Comparison of ENCODE assay signal across 11 cellular contexts in the genomic region with DNA sequence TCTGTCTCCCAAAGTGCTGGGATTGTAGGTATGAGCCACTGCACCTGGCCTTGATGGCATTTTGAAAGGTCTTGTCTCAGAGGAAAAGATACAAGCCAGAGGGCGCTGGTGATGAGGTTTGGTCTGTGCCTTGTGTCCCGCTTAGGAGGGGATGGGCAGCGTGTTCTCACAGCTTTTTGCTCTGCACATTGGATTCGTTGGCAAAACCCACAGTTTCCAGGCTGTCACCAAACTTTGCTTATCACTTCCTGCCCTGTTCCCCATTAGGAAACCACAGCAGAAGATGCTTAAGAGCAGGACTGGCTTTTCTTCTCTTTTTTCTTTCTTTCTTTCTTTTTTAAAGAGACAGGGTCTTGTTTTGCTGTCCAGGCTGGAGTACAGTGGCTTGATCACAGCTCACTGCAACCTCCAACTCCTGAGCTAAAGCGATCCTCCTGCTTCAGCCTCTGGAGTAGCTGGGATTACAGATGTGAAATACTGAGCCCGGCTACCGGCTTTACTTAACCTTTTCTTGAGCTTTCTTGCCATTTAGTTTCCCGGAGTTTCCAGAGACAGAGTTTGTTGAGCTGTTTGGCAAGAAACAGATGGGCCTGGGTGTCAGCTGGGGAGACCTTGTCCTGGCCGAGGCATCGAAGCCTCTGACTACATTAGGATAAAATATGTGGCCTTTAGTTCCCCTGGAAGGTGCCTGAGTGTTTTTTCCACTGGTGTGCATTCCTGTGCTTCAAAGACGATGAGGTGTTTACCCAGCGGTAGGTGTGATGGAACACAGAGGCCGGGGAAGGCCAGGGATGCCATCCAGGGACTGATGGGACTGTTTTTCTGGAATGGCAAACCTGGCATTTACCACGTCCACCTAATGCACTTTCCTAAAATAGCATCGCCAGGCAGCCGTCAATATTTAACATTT.
DNase-seq lines count a peak whose midpoint lies in the region; ATAC-seq and TF ChIP-seq lines count a peak whose summit lies in the region.
"Had no signal": no experiment of that assay in that cellular context is flagged by ENCODE, and none has a peak within 500 bp of the region (broad histone marks: within the 10 kb centered on the region; RNA-seq: fewer than 3 reads in every experiment).

No MANE protein-coding gene starts in this region.

- intact Hi-C loops in esophagus muscularis mucosa (cut with DNase I) (loop anchor here (5.0 to 10.0 kb wide), 2 partner anchors 60 to 207 kb away; a partner anchor contains a TSS), A673 (cut with micrococcal nuclease; ENCODE audit: unreplicated experiment) (no loop called here)

- CTCF ChIA-PET in A673 (lab: Charles Lee), result no interaction called here

- H3K9me3 ChIP-seq in esophagus muscularis mucosa (no peaks in the 10 kb centered on the region), A673 (ENCODE audit: low read depth, low read length, poor library complexity, severe bottlenecking) (no peaks in the 10 kb centered on the region)
- H3K9me3 ChIP-seq: BE2C had no signal

- TF ChIP-seq EP300 in esophagus muscularis mucosa (IDR thresholded peaks at IDR 0.05), result peak; percentile 97

- H3K36me3 Mint-ChIP-seq in stimulated activated naive CD8-positive, alpha-beta T cell treated with anti-CD3 and anti-CD28 coated beads, Interleukin-15, Interleukin-2, amounts not matched to agents 100 ng/mL and 50 ng/mL, for 24 hours (ENCODE audit: low read depth), result peaks cover 71% of the 10 kb centered on the region

- H3K4me3 ChIP-seq in esophagus muscularis mucosa, result peak overlapping the region in 1 of 4 donors; percentile 18
- H3K4me3 ChIP-seq in A673 (ENCODE audit: low read depth, low read length, poor library complexity, severe bottlenecking), result no peak overlapping the region

- no peaks in the 10 kb centered on the region for H3K27me3 Mint-ChIP-seq in stimulated activated naive CD8-positive, alpha-beta T cell treated with anti-CD3 and anti-CD28 coated beads, Interleukin-15, Interleukin-2, amounts not matched to agents 100 ng/mL and 50 ng/mL, for 24 hours

- POLR2A ChIA-PET in A673 (lab: Charles Lee; ENCODE audit: low non-redundant PET), result no interaction called here

- peak overlapping the region; percentile 55 for H3K27ac Mint-ChIP-seq in stimulated activated naive CD8-positive, alpha-beta T cell treated with anti-CD3 and anti-CD28 coated beads, Interleukin-15, Interleukin-2, amounts not matched to agents 100 ng/mL and 50 ng/mL, for 24 hours
- H3K27ac Mint-ChIP-seq: mesothelial cell of epicardium had no signal

- no TSS peak for BruUV-seq in A673 (replicated peaks; lab: Mats Ljungman, UMichigan)

- DNase-seq in activated T-cell treated with anti-CD3 and anti-CD28 coated beads for 24 hours (ENCODE audit: low read depth) (peak; percentile 2), RPMI7951 (ENCODE audit: low read depth) (peak; percentile 15), esophagus muscularis mucosa (ENCODE audit: extremely low spot score) (peak; percentile 93), A673 (ENCODE audit: low spot score) (no peak), DMS79 (lab: John Stamatoyannopoulos, UW) (no peak)
- DNase-seq in activated T-cell treated with anti-CD3 and anti-CD28 coated beads, Interleukin-2, amount 50 U/mL, for 48 hours, result no peak
- DNase-seq: BE2C had no signal

- no peaks in the 10 kb centered on the region for H3K27me3 ChIP-seq in esophagus muscularis mucosa
- no peaks in the 10 kb centered on the region for H3K27me3 ChIP-seq in A673 (replicated peaks; ENCODE audit: insufficient read depth, low read depth, low read length, poor library complexity)
- H3K27me3 ChIP-seq: BE2C had no signal

- H3K9me3 Mint-ChIP-seq in stimulated activated naive CD8-positive, alpha-beta T cell treated with anti-CD3 and anti-CD28 coated beads, Interleukin-15, Interleukin-2, amounts not matched to agents 100 ng/mL and 50 ng/mL, for 24 hours, result no peaks in the 10 kb centered on the region
- H3K9me3 Mint-ChIP-seq: mesothelial cell of epicardium had no signal

- H3K27ac ChIP-seq in esophagus muscularis mucosa (replicated peaks in 1 of 4), result peak overlapping the region; percentile 87 to 90 (median 88)
- no peak overlapping the region for H3K27ac ChIP-seq in A673 (ENCODE audit: low read depth, low read length, poor library complexity, severe bottlenecking)
- H3K27ac ChIP-seq: VCaP had no signal

- no peak overlapping the region for H3K4me3 Mint-ChIP-seq in stimulated activated naive CD8-positive, alpha-beta T cell treated with anti-CD3 and anti-CD28 coated beads, Interleukin-15, Interleukin-2, amounts not matched to agents 100 ng/mL and 50 ng/mL, for 24 hours
- H3K4me3 Mint-ChIP-seq: mesothelial cell of epicardium had no signal

- peak; percentile 34 to 58 (median 35) for TF ChIP-seq CTCF in esophagus muscularis mucosa (IDR thresholded peaks at IDR 0.05)
- no peak for TF ChIP-seq CTCF in A673 (conservative IDR thresholded peaks at IDR 0.05; ENCODE audit: low read depth, low read length)

- peaks cover 17 to 98% (median 86%) of the 10 kb centered on the region in 4 donors for H3K4me1 ChIP-seq in esophagus muscularis mucosa
- H3K4me1 ChIP-seq in A673 (ENCODE audit: insufficient read depth, low read length, poor library complexity, severe bottlenecking), result no peaks in the 10 kb centered on the region
- H3K4me1 ChIP-seq: BE2C had no signal

- H3K4me1 Mint-ChIP-seq in stimulated activated naive CD8-positive, alpha-beta T cell treated with anti-CD3 and anti-CD28 coated beads, Interleukin-15, Interleukin-2, amounts not matched to agents 100 ng/mL and 50 ng/mL, for 24 hours (ENCODE audit: low read depth), result peaks cover 25% of the 10 kb centered on the region
- H3K4me1 Mint-ChIP-seq: mesothelial cell of epicardium had no signal

- WGBS in esophagus muscularis mucosa, result 36% methylated on average over 16 of the region's 16 CpGs

- ATAC-seq in HG02571 (IDR thresholded peaks at IDR 0.05; ENCODE audit: unreplicated experiment), result no peak

- no peak for TF ChIP-seq POLR2A in esophagus muscularis mucosa (IDR thresholded peaks at IDR 0.05; ENCODE audit: low read depth)

- H3K36me3 ChIP-seq in esophagus muscularis mucosa, result peaks cover 0 to 50% (median 31%) of the 10 kb centered on the region in 4 donors
- no peaks in the 10 kb centered on the region for H3K36me3 ChIP-seq in A673 (ENCODE audit: insufficient read depth, low read length, poor library complexity, severe bottlenecking)

Comparison
In these comparisons a context has a peak if more than half of its experiments do, and no peak if none do; other contexts are left out.
1. DNase-seq: peak in activated T-cell treated with anti-CD3 and anti-CD28 coated beads for 24 hours (single experiment), RPMI7951 (single experiment) and esophagus muscularis mucosa (single experiment); none in activated T-cell treated with anti-CD3 and anti-CD28 coated beads, Interleukin-2, amount 50 U/mL, for 48 hours (0 of 2), A673 (single experiment) and DMS79 (single experiment).